In genomic region chr4:87657525-87657924, GRCh38 we compare ENCODE assay signal across 17 cellular contexts. TPM values are rescaled to one million over a fixed set of nuclear protein-coding genes. Genes with fewer than 3 reads are reported as not detected.
DNase-seq lines count a peak whose midpoint lies in the region; ATAC-seq and TF ChIP-seq lines count a peak whose summit lies in the region.
"Had no signal": no experiment of that assay in that cellular context is flagged by ENCODE, and none has a peak within 500 bp of the region (broad histone marks: within the 10 kb centered on the region; RNA-seq: fewer than 3 reads in every experiment).

No MANE protein-coding gene starts in this region.

- CTCF ChIA-PET in A673 (lab: Charles Lee), result no interaction called here

- TF ChIP-seq CTCF in A673 (conservative IDR thresholded peaks at IDR 0.05; ENCODE audit: low read depth, low read length), result no peak
- TF ChIP-seq CTCF in astrocyte of the cerebellum (IDR thresholded peaks at IDR 0.05; ENCODE audit: low read depth, low read length, missing control alignments), result no peak

- ATAC-seq in GM19455 (IDR thresholded peaks at IDR 0.05; ENCODE audit: unreplicated experiment), result no peak
- ATAC-seq in HG02852 (IDR thresholded peaks at IDR 0.05; ENCODE audit: unreplicated experiment), result no peak
- ATAC-seq: GM12878, Right ventricle myocardium inferior had no signal

- intact Hi-C loops in A673 (cut with micrococcal nuclease; ENCODE audit: unreplicated experiment), result no loop called here

- in situ Hi-C loops in astrocyte of the cerebellum (cut with HindIII; ENCODE audit: low sequenced_read_pairs), result no loop called here

- DNase-seq in A673 (ENCODE audit: low spot score), result peak; percentile 50
- DNase-seq in HT1080 (ENCODE audit: low read depth), result peak; percentile 84
- DNase-seq in astrocyte of the cerebellum (ENCODE audit: low read depth), result peak; percentile 71
- peak; percentile 72 for DNase-seq in glomerular visceral epithelial cell (ENCODE audit: extremely low spot score)
- no peak for DNase-seq in NCI-H1092 (lab: John Stamatoyannopoulos, UW)
- DNase-seq in medulla oblongata (ENCODE audit: extremely low spot score), result no peak
- DNase-seq: activated CD4-positive, alpha-beta memory T cell treated with anti-CD3 and anti-CD28 coated beads, Interleukin-2, amount 10 ng/mL, durations not matched to agents 7 days and 5 days; DMS153; NCI-H1417; NCI-H524; stimulated activated CD8-positive, alpha-beta memory T cell treated with anti-CD3 and anti-CD28 coated beads, Interleukin-4, amount 100 ng/mL, for 48 hours had no signal

- H3K9me3 ChIP-seq in A673 (ENCODE audit: low read depth, low read length, poor library complexity, severe bottlenecking), result no peaks in the 10 kb centered on the region
- H3K9me3 ChIP-seq: prostate gland had no signal

- H3K27me3 ChIP-seq in A673 (replicated peaks; ENCODE audit: insufficient read depth, low read depth, low read length, poor library complexity), result no peaks in the 10 kb centered on the region

- no peak overlapping the region for H3K27ac ChIP-seq in A673 (ENCODE audit: low read depth, low read length, poor library complexity, severe bottlenecking)
- H3K27ac ChIP-seq: prostate gland had no signal

- H3K4me3 ChIP-seq in A673 (ENCODE audit: low read depth, low read length, poor library complexity, severe bottlenecking) (no peak overlapping the region), astrocyte of the cerebellum (ENCODE audit: low read depth, low read length) (no peak overlapping the region)
- H3K4me3 ChIP-seq: GM12878, prostate gland had no signal

- POLR2A ChIA-PET in A673 (lab: Charles Lee; ENCODE audit: low non-redundant PET), result no interaction called here

- no TSS peak for BruUV-seq in A673 (replicated peaks; lab: Mats Ljungman, UMichigan)

- H3K4me1 ChIP-seq in A673 (ENCODE audit: insufficient read depth, low read length, poor library complexity, severe bottlenecking), result no peaks in the 10 kb centered on the region

- H3K36me3 ChIP-seq in A673 (ENCODE audit: insufficient read depth, low read length, poor library complexity, severe bottlenecking), result no peaks in the 10 kb centered on the region
- H3K36me3 ChIP-seq: prostate gland had no signal

RNA-seq across cellular contexts. Expression of gene DMP1, which starts 7.4 kb away (rescaled TPM):
- not detected in 2 replicates for total RNA-seq in A673 (2021)
- not detected in 2 replicates for total RNA-seq in HT1080 (2014; rRNA removed; shearing (Covaris generic))
- polyA plus RNA-seq in HT1080 (2015; cell fraction: cytosol; rRNA removed), result not detected in 2 replicates
- polyA plus RNA-seq in HT1080 (2015; cell fraction: nucleus; rRNA removed), result 0.06 TPM in 1 of 2 replicates, not detected in the other
- total RNA-seq: activated CD4-positive, alpha-beta memory T cell treated with anti-CD3 and anti-CD28 coated beads, Interleukin-2, amount 10 ng/mL, durations not matched to agents 7 days and 5 days; activated T-helper 2 cell treated with anti-CD3 and anti-CD28 coated beads, Interferon-gamma antibody, Interleukin-2, Interleukin-4, amounts not matched to agents 10 μg/mL and 5 μg/mL and 100 μg/mL, durations not matched to agents 14 hours and 24 hours and 36 hours; GM12878; prostate gland; Right ventricle myocardium inferior had no signal
- polyA plus RNA-seq: GM12878 had no signal

RNA-seq across cellular contexts. Expression of gene DSPP, which starts 49.2 kb away (rescaled TPM):
- not detected in 2 replicates for total RNA-seq in A673 (2021)
- not detected in 2 replicates for total RNA-seq in HT1080 (2014; rRNA removed; shearing (Covaris generic))
- not detected in 2 replicates for polyA plus RNA-seq in HT1080 (2015; cell fraction: cytosol; rRNA removed)
- polyA plus RNA-seq in HT1080 (2015; cell fraction: nucleus; rRNA removed), result not detected in 2 replicates
- total RNA-seq: activated CD4-positive, alpha-beta memory T cell treated with anti-CD3 and anti-CD28 coated beads, Interleukin-2, amount 10 ng/mL, durations not matched to agents 7 days and 5 days; activated T-helper 2 cell treated with anti-CD3 and anti-CD28 coated beads, Interferon-gamma antibody, Interleukin-2, Interleukin-4, amounts not matched to agents 10 μg/mL and 5 μg/mL and 100 μg/mL, durations not matched to agents 14 hours and 24 hours and 36 hours; GM12878; prostate gland; Right ventricle myocardium inferior had no signal
- polyA plus RNA-seq: GM12878 had no signal

Comparison
In these comparisons a context has a peak if more than half of its experiments do, and no peak if none do; other contexts are left out.
1. DNase-seq: peak in A673 (single experiment), HT1080 (single experiment), astrocyte of the cerebellum (single experiment) and glomerular visceral epithelial cell (single experiment); none in NCI-H1092 (single experiment) and medulla oblongata (single experiment).